ENCODE assay signal across 8 cellular contexts in genomic region chr14:92922883-92923743, GRCh38. TPM values are rescaled to one million over a fixed set of nuclear protein-coding genes. Genes with fewer than 3 reads are reported as not detected.
A peak's percentile ranks its signal among the peaks of the same experiment; 100 is the strongest.
DNase-seq lines count a peak whose midpoint lies in the region; TF ChIP-seq lines count a peak whose summit lies in the region.

CHGA (plus strand) TSS chr14:92923150; CDS start chr14:92923360, 210 bp downstream.

- H3K4me3 ChIP-seq in fibroblast of pulmonary artery (replicated peaks; ENCODE audit: low read depth, low read length): no peak within 1 kb of the TSS

- no peak for TF ChIP-seq CTCF in fibroblast of pulmonary artery (IDR thresholded peaks at IDR 0.05; ENCODE audit: low read length, missing control alignments)

- DNase-seq in NCI-H1436 (lab: John Stamatoyannopoulos, UW) (peak; percentile 72), NCI-H1436 treated with DMSO at 0.1 percent for 48 hours (lab: John Stamatoyannopoulos, UW) (no peak), NCI-H460 (ENCODE audit: extremely low read depth, low read depth) (peak; percentile 58), activated T-cell treated with anti-CD3 and anti-CD28 coated beads for 24 hours (ENCODE audit: low read depth) (peak; percentile 29), fibroblast of pulmonary artery (ENCODE audit: low read depth) (peak; percentile 52), nucleus accumbens (lab: John Stamatoyannopoulos, UW) (peak in 33 of 56 donors; percentile 1 to 73 (median 28)), A172 (ENCODE audit: low spot score) (no peak), middle frontal gyrus (ENCODE audit: extremely low spot score, low spot score) (no peak)

RNA-seq across cellular contexts. Expression of gene CHGA, which starts in this region (rescaled TPM):
- 10.5 and 10.9 TPM in 2 replicates for total RNA-seq in NCI-H460 (2014; rRNA removed; shearing (Covaris generic))
- polyA plus RNA-seq in NCI-H460 (2014; cell fraction: nucleus; rRNA removed): 39.9 and 48.9 TPM in 2 replicates
- total RNA-seq in A172 (2014; rRNA removed; shearing (Covaris generic)): not detected in 2 replicates

Comparison
In these comparisons a context has a peak if more than half of its experiments do, and no peak if none do; other contexts are left out.
1. RNA of gene CHGA (total RNA-seq): 10.5 to 10.9 TPM in NCI-H460; not detected in A172; every median in the first group is over 10 times any median in the second.
2. DNase-seq: peak in NCI-H1436 (single experiment), NCI-H460 (single experiment), activated T-cell treated with anti-CD3 and anti-CD28 coated beads for 24 hours (single experiment), fibroblast of pulmonary artery (single experiment) and nucleus accumbens (33 of 56); none in NCI-H1436 treated with DMSO at 0.1 percent for 48 hours (single experiment), A172 (single experiment) and middle frontal gyrus (single experiment).